In the genomic region with DNA sequence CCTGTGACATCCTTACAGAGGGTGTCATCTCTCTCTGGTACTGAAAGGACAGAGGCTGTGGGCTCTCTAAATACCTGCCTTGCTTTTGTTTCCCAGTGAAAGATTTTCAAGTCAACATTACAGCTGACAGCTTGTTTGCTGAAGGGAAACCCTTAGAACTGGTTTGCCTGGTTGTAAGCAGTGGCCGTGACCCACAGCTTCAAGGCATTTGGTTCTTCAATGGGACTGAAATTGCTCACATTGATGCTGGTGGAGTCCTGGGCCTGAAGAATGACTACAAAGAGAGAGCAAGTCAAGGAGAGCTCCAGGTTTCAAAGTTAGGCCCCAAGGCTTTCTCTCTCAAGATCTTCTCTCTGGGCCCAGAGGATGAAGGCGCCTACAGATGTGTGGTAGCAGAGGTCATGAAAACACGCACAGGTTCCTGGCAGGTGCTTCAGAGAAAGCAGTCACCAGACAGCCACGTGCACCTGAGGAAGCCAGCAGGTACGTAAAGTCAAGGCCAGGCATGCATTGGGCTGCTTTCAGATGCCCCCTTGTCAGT, we compare ENCODE assay signal across 18 cellular contexts. TPM values are rescaled to one million over a fixed set of nuclear protein-coding genes. Genes with fewer than 3 reads are reported as not detected.
DNase-seq lines count a peak whose midpoint lies in the region; ATAC-seq, FAIRE-seq and TF ChIP-seq lines count a peak whose summit lies in the region.
"Had no signal": no experiment of that assay in that cellular context is flagged by ENCODE, and none has a peak within 500 bp of the region (broad histone marks: within the 10 kb centered on the region; RNA-seq: fewer than 3 reads in every experiment).

No MANE protein-coding gene starts in this region.

- no peaks in the 10 kb centered on the region for H3K9me3 Mint-ChIP-seq in CD4-positive, alpha-beta T cell
- no peaks in the 10 kb centered on the region for H3K9me3 Mint-ChIP-seq in naive thymus-derived CD8-positive, alpha-beta T cell
- H3K9me3 Mint-ChIP-seq: activated CD4-positive, alpha-beta memory T cell treated with anti-CD3 and anti-CD28 coated beads for 36 hours; neural crest cell; stimulated activated naive B cell treated with anti-CD40 and anti-IgM and Interleukin-4, amounts not matched to agents 10 μg/mL and 1 μg/mL and 100 μg/mL, for 72 hours had no signal

- no peaks in the 10 kb centered on the region for H4K20me1 ChIP-seq in PC-3 (ENCODE audit: low read length)

- H3K9ac ChIP-seq in PC-3 (ENCODE audit: low read length): no peak overlapping the region

- no peaks in the 10 kb centered on the region for H3K9me3 ChIP-seq in CD4-positive, alpha-beta T cell (ENCODE audit: control insufficient read depth, low read length)
- H3K9me3 ChIP-seq in PC-3 (ENCODE audit: low read length): no peaks in the 10 kb centered on the region
- H3K9me3 ChIP-seq: upper lobe of left lung had no signal

- H3K27me3 Mint-ChIP-seq in CD4-positive, alpha-beta T cell: no peaks in the 10 kb centered on the region
- H3K27me3 Mint-ChIP-seq in naive thymus-derived CD8-positive, alpha-beta T cell: no peaks in the 10 kb centered on the region
- H3K27me3 Mint-ChIP-seq: activated CD4-positive, alpha-beta memory T cell treated with anti-CD3 and anti-CD28 coated beads for 36 hours; stimulated activated naive B cell treated with anti-CD40 and anti-IgM and Interleukin-4, amounts not matched to agents 10 μg/mL and 1 μg/mL and 100 μg/mL, for 72 hours had no signal

- H3K4me3 ChIP-seq in PC-3 (ENCODE audit: low read length): no peak overlapping the region
- H3K4me3 ChIP-seq: coronary artery, K562, upper lobe of left lung had no signal

- H3K4me1 Mint-ChIP-seq in CD4-positive, alpha-beta T cell (ENCODE audit: low read depth): peaks cover 84% of the 10 kb centered on the region
- peaks cover 19 to 64% (median 41%) of the 10 kb centered on the region in 4 donors for H3K4me1 Mint-ChIP-seq in naive thymus-derived CD8-positive, alpha-beta T cell

- peak overlapping the region; percentile 32; the same call in 1 of the 2 replicates for H3K4me2 ChIP-seq in PC-3 (ENCODE audit: low read length)

- H3K4me3 Mint-ChIP-seq in CD4-positive, alpha-beta T cell: no peak overlapping the region
- H3K4me3 Mint-ChIP-seq in naive thymus-derived CD8-positive, alpha-beta T cell: no peak overlapping the region
- H3K4me3 Mint-ChIP-seq: activated CD4-positive, alpha-beta memory T cell treated with anti-CD3 and anti-CD28 coated beads for 36 hours; neural crest cell; stimulated activated naive B cell treated with anti-CD40 and anti-IgM and Interleukin-4, amounts not matched to agents 10 μg/mL and 1 μg/mL and 100 μg/mL, for 72 hours had no signal

- FAIRE-seq in urothelium cell line (lab: Jason Lieb, UNC): no peak
- FAIRE-seq: D721Med, frontal cortex, K562 had no signal

- no peaks in the 10 kb centered on the region for H3K79me2 ChIP-seq in PC-3 (ENCODE audit: low read length)

- no peak overlapping the region for H3K27ac ChIP-seq in CD4-positive, alpha-beta T cell (ENCODE audit: low read depth, low read length)
- peak overlapping the region; percentile 50 for H3K27ac ChIP-seq in PC-3 (ENCODE audit: low read length)
- H3K27ac ChIP-seq: coronary artery, upper lobe of left lung had no signal

- CTCF ChIA-PET in CD4-positive, alpha-beta T cell (lab: Charles Lee): no interaction called here
- CTCF ChIA-PET in PC-3 (lab: Charles Lee): interaction anchor here (0.6 kb wide), 1 partner anchor 375 kb away, joined by 3 read pairs; no protein-coding TSS in a partner anchor

- H3K36me3 Mint-ChIP-seq in CD4-positive, alpha-beta T cell (ENCODE audit: low read depth): peaks cover 6% of the 10 kb centered on the region
- peaks cover 0 to 47% (median 31%) of the 10 kb centered on the region in 3 donors for H3K36me3 Mint-ChIP-seq in naive thymus-derived CD8-positive, alpha-beta T cell
- H3K36me3 Mint-ChIP-seq: activated CD4-positive, alpha-beta memory T cell treated with anti-CD3 and anti-CD28 coated beads for 36 hours; activated naive CD4-positive, alpha-beta T cell treated with anti-CD3 and anti-CD28 coated beads, Interleukin-2, amount 50 U/mL, for 72 hours; stimulated activated naive B cell treated with anti-CD40 and anti-IgM and Interleukin-4, amounts not matched to agents 10 μg/mL and 1 μg/mL and 100 μg/mL, for 72 hours had no signal

- no TSS peak for BruUV-seq in PC-3 (replicated peaks; lab: Mats Ljungman, UMichigan)

- no peaks in the 10 kb centered on the region for H3K36me3 ChIP-seq in PC-3 (ENCODE audit: low read depth, low read length)
- H3K36me3 ChIP-seq: upper lobe of left lung had no signal

- H3F3A ChIP-seq in PC-3 (ENCODE audit: low read length, unreplicated experiment): no peaks in the 10 kb centered on the region

- intact Hi-C loops in CD4-positive, alpha-beta T cell (cut with DNase I, micrococcal nuclease): no loop called here
- intact Hi-C loops in PC-3 (cut with micrococcal nuclease): no loop called here

- H3K9me2 ChIP-seq in PC-3 (replicated peaks; ENCODE audit: low read length): no peaks in the 10 kb centered on the region

- no peak for DNase-seq in CD4-positive, alpha-beta T cell
- peak; percentile 69 for DNase-seq in DMS53 treated with DMSO at 0.1 percent for 48 hours (lab: John Stamatoyannopoulos, UW; ENCODE audit: unreplicated experiment)
- peak; percentile 84 for DNase-seq in PC-3
- no peak for DNase-seq in naive thymus-derived CD8-positive, alpha-beta T cell
- no peak for DNase-seq in NCI-H2227 treated with DMSO at 0.1 percent for 48 hours (lab: John Stamatoyannopoulos, UW)
- no peak for DNase-seq in urothelium cell line (ENCODE audit: low spot score)
- DNase-seq in RPMI8226: no peak
- DNase-seq: activated CD4-positive, alpha-beta memory T cell treated with anti-CD3 and anti-CD28 coated beads for 36 hours; activated T-cell treated with anti-CD3 and anti-CD28 coated beads, Interleukin-2, amount 50 U/mL, for 48 hours; NK-92 treated with Interleukin-12 subunit alpha and Interleukin-12 subunit beta, amount 100 ng/mL, for 24 hours; stimulated activated naive B cell treated with anti-CD40 and anti-IgM and Interleukin-4, amounts not matched to agents 10 μg/mL and 1 μg/mL and 100 μg/mL, for 72 hours; upper lobe of left lung had no signal

- H3K27ac Mint-ChIP-seq in CD4-positive, alpha-beta T cell: peak overlapping the region; percentile 4
- peak overlapping the region in 8 of 10 donors; percentile 19 to 81 (median 72) for H3K27ac Mint-ChIP-seq in naive thymus-derived CD8-positive, alpha-beta T cell
- H3K27ac Mint-ChIP-seq: activated CD4-positive, alpha-beta memory T cell treated with anti-CD3 and anti-CD28 coated beads for 36 hours; stimulated activated naive B cell treated with anti-CD40 and anti-IgM and Interleukin-4, amounts not matched to agents 10 μg/mL and 1 μg/mL and 100 μg/mL, for 72 hours had no signal

- no peak for ATAC-seq in CD4-positive, alpha-beta T cell (ENCODE audit: poor library complexity)
- peak; percentile 79 for ATAC-seq in PC-3
- ATAC-seq in naive thymus-derived CD8-positive, alpha-beta T cell: peak in 1 of 2 donors; percentile 37
- ATAC-seq: K562; stimulated activated naive B cell treated with anti-CD40 and anti-IgM and Interleukin-4, amounts not matched to agents 10 μg/mL and 1 μg/mL and 100 μg/mL, for 72 hours had no signal

- no peaks in the 10 kb centered on the region for H3K27me3 ChIP-seq in CD4-positive, alpha-beta T cell (ENCODE audit: control insufficient read depth, insufficient read depth, low read length)
- H3K27me3 ChIP-seq in PC-3 (ENCODE audit: low read length): no peaks in the 10 kb centered on the region
- H3K27me3 ChIP-seq: upper lobe of left lung had no signal

- POLR2A ChIA-PET in CD4-positive, alpha-beta T cell (lab: Charles Lee): interaction anchor here (0.7 to 0.9 kb wide), 2 partner anchors 27 to 79 kb away, joined by 3 read pairs; no protein-coding TSS in a partner anchor
- POLR2A ChIA-PET in PC-3 (lab: Charles Lee; ENCODE audit: unreplicated experiment): no interaction called here
- POLR2A ChIA-PET in naive thymus-derived CD8-positive, alpha-beta T cell (lab: Charles Lee): interaction anchor here (1.0 kb wide), 1 partner anchor 19 kb away, joined by 3 read pairs; no protein-coding TSS in a partner anchor

- no peak for TF ChIP-seq CTCF in CD4-positive, alpha-beta T cell (IDR thresholded peaks at IDR 0.05)
- no peak for TF ChIP-seq CTCF in PC-3 (conservative IDR thresholded peaks at IDR 0.05; ENCODE audit: low read depth, low read length)

- no peak overlapping the region for H2AFZ ChIP-seq in PC-3 (ENCODE audit: low read length)

- peaks cover 18% of the 10 kb centered on the region for H3K4me1 ChIP-seq in PC-3 (ENCODE audit: insufficient read depth, low read length)

RNA-seq across cellular contexts. Expression of a gene that starts 11.8 kb away (rescaled TPM):
- 1 to 10 TPM; 2.1 to 2.2 TPM for total RNA-seq in CD4-positive, alpha-beta T cell
- 0.17 and 0.36 TPM in 2 replicates for total RNA-seq in PC-3 (2014; rRNA removed)
- total RNA-seq in naive thymus-derived CD8-positive, alpha-beta T cell: not detected
- 10 to 100 TPM; 28.4 to 39.2 (median 37.0) TPM for polyA plus RNA-seq in naive thymus-derived CD8-positive, alpha-beta T cell

RNA-seq across cellular contexts. Expression of a gene that starts 46.7 kb away (rescaled TPM):
- total RNA-seq in CD4-positive, alpha-beta T cell: 10 to 100 TPM; 35.4 to 36.6 TPM
- 25.1 and 28.8 TPM in 2 replicates for total RNA-seq in PC-3 (2014; rRNA removed)
- 10 to 100 TPM; 29.5 to 31.0 TPM for total RNA-seq in naive thymus-derived CD8-positive, alpha-beta T cell
- 10 to 100 TPM; 10.8 to 13.4 (median 11.7) TPM for polyA plus RNA-seq in naive thymus-derived CD8-positive, alpha-beta T cell

Comparison
In these comparisons a context has a peak if more than half of its experiments do, and no peak if none do; other contexts are left out.
1. DNase-seq: peak in DMS53 treated with DMSO at 0.1 percent for 48 hours (single experiment) and PC-3 (single experiment); none in CD4-positive, alpha-beta T cell (0 of 10), naive thymus-derived CD8-positive, alpha-beta T cell (0 of 10), NCI-H2227 treated with DMSO at 0.1 percent for 48 hours (single experiment), urothelium cell line (single experiment) and RPMI8226 (single experiment).